In the genomic region with DNA sequence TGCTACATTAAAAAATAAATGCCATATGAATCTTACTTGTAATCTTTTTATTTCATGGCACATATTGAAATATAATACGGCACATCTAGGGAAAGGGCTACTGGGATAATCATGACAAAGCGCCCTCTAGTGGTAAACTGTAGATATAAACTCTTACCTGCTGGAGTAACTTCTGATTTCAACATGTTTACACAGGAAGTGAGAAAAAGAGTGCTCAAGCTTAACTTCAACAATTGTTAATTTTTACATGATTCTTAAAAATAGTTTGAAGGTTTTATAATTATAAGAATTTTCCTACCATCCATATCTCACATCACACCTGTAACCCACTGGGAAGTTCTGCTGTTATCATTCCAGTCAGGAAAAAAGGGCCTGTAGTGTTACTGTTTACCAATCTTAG, we compare ENCODE assay signal across 8 cellular contexts. TPM values are rescaled to one million over a fixed set of nuclear protein-coding genes. Genes with fewer than 3 reads are reported as not detected.
A peak's percentile ranks its signal among the peaks of the same experiment; 100 is the strongest.
DNase-seq lines count a peak whose midpoint lies in the region; ATAC-seq and TF ChIP-seq lines count a peak whose summit lies in the region.

No MANE protein-coding gene starts in this region.

- H3K27me3 Mint-ChIP-seq in effector memory CD8-positive, alpha-beta T cell, result no peaks in the 10 kb centered on the region
- H3K27me3 Mint-ChIP-seq in naive thymus-derived CD8-positive, alpha-beta T cell, result peaks cover 0 to 3% (median 0%) of the 10 kb centered on the region in 5 donors

- ATAC-seq in GM18867 (IDR thresholded peaks at IDR 0.05; ENCODE audit: unreplicated experiment) (peak; percentile 23), HG02571 (IDR thresholded peaks at IDR 0.05; ENCODE audit: unreplicated experiment) (no peak)
- no peak for ATAC-seq in effector memory CD8-positive, alpha-beta T cell (replicated peaks)
- ATAC-seq in naive thymus-derived CD8-positive, alpha-beta T cell, result no peak

- POLR2A ChIA-PET in naive thymus-derived CD8-positive, alpha-beta T cell (lab: Charles Lee), result interaction anchor here (1.5 kb wide), 1 partner anchor 110 kb away, joined by 7 read pairs; a partner anchor contains a TSS

- H3K9me3 Mint-ChIP-seq in effector memory CD8-positive, alpha-beta T cell, result no peaks in the 10 kb centered on the region
- no peaks in the 10 kb centered on the region for H3K9me3 Mint-ChIP-seq in naive thymus-derived CD8-positive, alpha-beta T cell

- peaks cover 4% of the 10 kb centered on the region for H3K36me3 Mint-ChIP-seq in effector memory CD8-positive, alpha-beta T cell (ENCODE audit: insufficient read depth)
- no peaks in the 10 kb centered on the region for H3K36me3 Mint-ChIP-seq in naive thymus-derived CD8-positive, alpha-beta T cell

- no peak overlapping the region for H3K4me3 Mint-ChIP-seq in effector memory CD8-positive, alpha-beta T cell
- peak overlapping the region in 1 of 10 donors; percentile 44 for H3K4me3 Mint-ChIP-seq in naive thymus-derived CD8-positive, alpha-beta T cell

- H3K4me1 Mint-ChIP-seq in effector memory CD8-positive, alpha-beta T cell (ENCODE audit: low read depth in 2 of 2), result peaks cover 3 to 13% of the 10 kb centered on the region in 2 donors
- H3K4me1 Mint-ChIP-seq in naive thymus-derived CD8-positive, alpha-beta T cell, result peaks cover 7 to 26% (median 19%) of the 10 kb centered on the region in 4 donors

- no peak overlapping the region for H3K27ac ChIP-seq in C4-2B

- H3K27ac Mint-ChIP-seq in effector memory CD8-positive, alpha-beta T cell, result no peak overlapping the region
- H3K27ac Mint-ChIP-seq in naive thymus-derived CD8-positive, alpha-beta T cell, result peak overlapping the region in 8 of 10 donors; percentile 17 to 84 (median 70)

- peak; percentile 92 for TF ChIP-seq CTCF in C4-2B (conservative IDR thresholded peaks at IDR 0.05)

- peak; percentile 47 for DNase-seq in MV-4-11 (lab: John Stamatoyannopoulos, UW)
- peak; percentile 61 for DNase-seq in RPMI7951 (ENCODE audit: low read depth)
- peak; percentile 9 to 34 (median 25) for DNase-seq in effector memory CD8-positive, alpha-beta T cell
- DNase-seq in naive thymus-derived CD8-positive, alpha-beta T cell, result peak in 5 of 10 donors; percentile 27 to 78 (median 68)
- DNase-seq in middle frontal gyrus (ENCODE audit: extremely low spot score, low spot score), result no peak

RNA-seq across cellular contexts. Expression of a gene that starts 2.0 kb away (rescaled TPM):
- total RNA-seq in RPMI7951 (2014; rRNA removed; shearing (Covaris generic)), result not detected in 2 replicates
- under 1 TPM in 1 of 2 experiments, not detected in 1; 0.33 TPM for total RNA-seq in naive thymus-derived CD8-positive, alpha-beta T cell
- not detected for polyA plus RNA-seq in naive thymus-derived CD8-positive, alpha-beta T cell

RNA-seq across cellular contexts. Expression of a gene that starts 3.9 kb away (rescaled TPM):
- 25.8 and 32.6 TPM in 2 replicates for total RNA-seq in RPMI7951 (2014; rRNA removed; shearing (Covaris generic))
- total RNA-seq in naive thymus-derived CD8-positive, alpha-beta T cell, result 10 to 100 TPM; 36.9 to 37.4 TPM
- 10 to 100 TPM; 13.3 to 15.1 (median 14.7) TPM for polyA plus RNA-seq in naive thymus-derived CD8-positive, alpha-beta T cell

Comparison
In these comparisons a context has a peak if more than half of its experiments do, and no peak if none do; other contexts are left out.
1. H3K27ac Mint-ChIP-seq: peak in naive thymus-derived CD8-positive, alpha-beta T cell (8 of 10); none in effector memory CD8-positive, alpha-beta T cell (0 of 2).